Comparison of ENCODE assay signal across 10 cellular contexts in genomic region chr19:30224689-30225606, GRCh38.
DNase-seq lines count a peak whose midpoint lies in the region; ATAC-seq and TF ChIP-seq lines count a peak whose summit lies in the region.
"Had no signal": no experiment of that assay in that cellular context is flagged by ENCODE, and none has a peak within 500 bp of the region (broad histone marks: within the 10 kb centered on the region; RNA-seq: fewer than 3 reads in every experiment).

No MANE protein-coding gene starts in this region.

- peaks cover 13% of the 10 kb centered on the region for H3K4me1 ChIP-seq in ovary (ENCODE audit: insufficient read depth)

- no peak for TF ChIP-seq CTCF in ovary (IDR thresholded peaks at IDR 0.05)

- ATAC-seq in stimulated activated memory B cell treated with anti-CD40 and anti-IgM and Interleukin-4, amounts not matched to agents 10 μg/mL and 1 μg/mL and 100 μg/mL, for 72 hours, result no peak

- peaks cover 7% of the 10 kb centered on the region for H3K36me3 Mint-ChIP-seq in stimulated activated memory B cell treated with anti-CD40 and anti-IgM and Interleukin-4, amounts not matched to agents 10 μg/mL and 1 μg/mL and 100 μg/mL, for 72 hours

- no peak overlapping the region for H3K4me3 ChIP-seq in ovary

- H3K27ac Mint-ChIP-seq in stimulated activated memory B cell treated with anti-CD40 and anti-IgM and Interleukin-4, amounts not matched to agents 10 μg/mL and 1 μg/mL and 100 μg/mL, for 72 hours, result peak overlapping the region; percentile 52

- no peak overlapping the region for H3K27ac ChIP-seq in ovary
- H3K27ac ChIP-seq: 22Rv1 had no signal

- no peaks in the 10 kb centered on the region for H3K9me3 ChIP-seq in ovary

- no peak for TF ChIP-seq EP300 in ovary (IDR thresholded peaks at IDR 0.05)

- peak overlapping the region; percentile 54 for H3K4me3 Mint-ChIP-seq in stimulated activated memory B cell treated with anti-CD40 and anti-IgM and Interleukin-4, amounts not matched to agents 10 μg/mL and 1 μg/mL and 100 μg/mL, for 72 hours

- 2 to 3% (median 3%) methylated on average over 43 of the region's 43 CpGs for WGBS in ovary, 3 donors

- peak; percentile 52 for DNase-seq in DMS 273 (lab: John Stamatoyannopoulos, UW; ENCODE audit: unreplicated experiment)
- DNase-seq in DMS 273 treated with DMSO at 0.1 percent for 48 hours (lab: John Stamatoyannopoulos, UW), result no peak
- peak; percentile 9 for DNase-seq in SW480 (ENCODE audit: low spot score)
- DNase-seq in hippocampal formation (lab: John Stamatoyannopoulos, UW), result peak; percentile 24 to 76
- no peak for DNase-seq in NCI-H2196 treated with DMSO at 0.1 percent for 48 hours (lab: John Stamatoyannopoulos, UW; ENCODE audit: unreplicated experiment)
- DNase-seq in LoVo (ENCODE audit: low spot score), result no peak
- DNase-seq in ovary, result no peak
- DNase-seq: activated gamma-delta T cell had no signal

- peaks cover 21% of the 10 kb centered on the region for H3K4me1 Mint-ChIP-seq in stimulated activated memory B cell treated with anti-CD40 and anti-IgM and Interleukin-4, amounts not matched to agents 10 μg/mL and 1 μg/mL and 100 μg/mL, for 72 hours

- H3K36me3 ChIP-seq in ovary, result no peaks in the 10 kb centered on the region

- no peak for TF ChIP-seq POLR2A in ovary (IDR thresholded peaks at IDR 0.05)

- H3K27me3 Mint-ChIP-seq in stimulated activated memory B cell treated with anti-CD40 and anti-IgM and Interleukin-4, amounts not matched to agents 10 μg/mL and 1 μg/mL and 100 μg/mL, for 72 hours, result peaks cover 76% of the 10 kb centered on the region

- H3K27me3 ChIP-seq in ovary, result no peaks in the 10 kb centered on the region

- peaks cover 4% of the 10 kb centered on the region for H3K9me3 Mint-ChIP-seq in stimulated activated memory B cell treated with anti-CD40 and anti-IgM and Interleukin-4, amounts not matched to agents 10 μg/mL and 1 μg/mL and 100 μg/mL, for 72 hours

- intact Hi-C loops in ovary (cut with DNase I), result no loop called here

Comparison
In these comparisons a context has a peak if more than half of its experiments do, and no peak if none do; other contexts are left out.
1. DNase-seq: peak in DMS 273 (single experiment), SW480 (single experiment) and hippocampal formation (2 of 2); none in DMS 273 treated with DMSO at 0.1 percent for 48 hours (single experiment), NCI-H2196 treated with DMSO at 0.1 percent for 48 hours (single experiment), LoVo (single experiment) and ovary (0 of 5).